Comparison of ENCODE assay signal across 8 cellular contexts in genomic region chr7:80018941-80019808, GRCh38.
A peak's percentile ranks its signal among the peaks of the same experiment; 100 is the strongest.
DNase-seq lines count a peak whose midpoint lies in the region; ATAC-seq, FAIRE-seq and TF ChIP-seq lines count a peak whose summit lies in the region.

No MANE protein-coding gene starts in this region.

- peak; percentile 97 for ATAC-seq in GM19351 (IDR thresholded peaks at IDR 0.05; ENCODE audit: unreplicated experiment)
- ATAC-seq in HG03354 (IDR thresholded peaks at IDR 0.05; ENCODE audit: poor library complexity, severe bottlenecking, unreplicated experiment), result peak; percentile 99
- ATAC-seq in psoas muscle, result peak in 1 of 4 donors; percentile 57

- no peaks in the 10 kb centered on the region for H3K9me3 ChIP-seq in psoas muscle

- peak; percentile 89 for FAIRE-seq in D721Med (lab: Jason Lieb, UNC)

- no peaks in the 10 kb centered on the region for H3K27me3 ChIP-seq in psoas muscle (ENCODE audit: insufficient read depth in 3 of 3, low read length in 2 of 3)

- 38 to 39% (median 39%) methylated on average over 9 of the region's 9 CpGs for WGBS in psoas muscle, 3 donors

- H3K27ac ChIP-seq in psoas muscle, result no peak overlapping the region

- no peak overlapping the region for H3K4me3 ChIP-seq in psoas muscle

- H3K4me1 ChIP-seq in psoas muscle, result no peaks in the 10 kb centered on the region

- peak; percentile 19 for DNase-seq in D721Med (ENCODE audit: insufficient read length, low spot score)
- DNase-seq in NCI-H460 (ENCODE audit: extremely low read depth, low read depth), result peak; percentile 54
- peak; percentile 73 for DNase-seq in activated CD8-positive, alpha-beta memory T cell treated with anti-CD3 and anti-CD28 coated beads, Interleukin-2, amount 50 U/mL, for 48 hours
- peak; percentile 29 for DNase-seq in germinal center (ENCODE audit: low spot score)
- DNase-seq in psoas muscle, result peak in 1 of 2 donors; percentile 15
- DNase-seq in middle frontal gyrus (ENCODE audit: extremely low spot score, low spot score), result no peak

- TF ChIP-seq CTCF in D721Med (IDR thresholded peaks at IDR 0.05; ENCODE audit: insufficient read depth, missing control alignments) (peak; percentile 91), psoas muscle (IDR thresholded peaks at IDR 0.05) (peak; percentile 59)

- H3K36me3 ChIP-seq in psoas muscle (ENCODE audit: insufficient read depth in 1 of 2, low read depth in 1 of 2), result no peaks in the 10 kb centered on the region

- intact Hi-C loops in psoas muscle (cut with DNase I), result no loop called here
